In the genomic region with DNA sequence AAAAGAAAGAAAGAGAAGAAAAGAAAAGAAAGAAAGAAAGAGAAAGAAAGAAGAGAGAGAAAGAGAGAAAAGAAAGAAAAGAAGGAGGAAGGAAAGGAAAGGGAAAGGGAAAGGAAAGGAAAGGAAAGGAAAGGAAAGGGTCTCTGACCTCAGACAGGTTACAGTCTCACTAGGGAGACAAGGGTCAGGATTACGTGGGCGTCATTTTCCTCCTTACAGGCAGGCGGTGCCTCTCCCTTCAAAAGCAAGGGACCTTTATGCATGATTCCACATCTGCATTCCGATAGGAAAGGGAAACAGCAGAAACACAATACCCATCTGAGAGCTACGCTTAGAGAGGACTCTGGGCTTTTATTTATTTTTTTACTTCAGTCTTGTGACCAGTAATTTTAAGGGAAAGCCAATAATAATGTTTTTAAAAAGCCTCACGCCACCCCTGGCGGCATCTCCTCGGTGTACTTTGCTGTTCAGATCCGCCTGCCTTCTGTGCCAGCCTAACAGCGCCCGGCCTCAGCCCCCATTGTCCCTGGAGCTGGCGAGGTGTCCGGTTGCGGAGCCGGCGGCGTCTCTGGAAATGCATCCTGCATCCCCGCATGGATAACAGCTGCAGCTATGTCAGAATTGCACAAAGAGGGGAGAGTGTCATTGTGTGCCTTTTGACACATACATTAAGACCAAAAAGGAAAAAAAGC, we compare ENCODE assay signal across 8 cellular contexts. TPM values are rescaled to one million over a fixed set of nuclear protein-coding genes. Genes with fewer than 3 reads are reported as not detected.
A peak's percentile ranks its signal among the peaks of the same experiment; 100 is the strongest.
DNase-seq lines count a peak whose midpoint lies in the region; ATAC-seq and TF ChIP-seq lines count a peak whose summit lies in the region.

No MANE protein-coding gene starts in this region.

- peaks cover 15% of the 10 kb centered on the region; the same call in 1 of the 2 replicates for H3K79me2 ChIP-seq in SU-DHL-6 (ENCODE audit: insufficient read depth, low read length)

- peak; percentile 23 for ATAC-seq in effector memory CD8-positive, alpha-beta T cell (replicated peaks)
- ATAC-seq in left lung: peak; percentile 35
- no peak for ATAC-seq in HG03378 (IDR thresholded peaks at IDR 0.05; ENCODE audit: unreplicated experiment)

- H3K4me3 Mint-ChIP-seq in effector memory CD8-positive, alpha-beta T cell: peak overlapping the region; percentile 92

- TF ChIP-seq POLR2A in stomach (IDR thresholded peaks at IDR 0.05): no peak

- DNase-seq in D341Med (ENCODE audit: low spot score): peak; percentile 73
- DNase-seq in LoVo (ENCODE audit: low spot score): peak; percentile 55
- DNase-seq in effector memory CD8-positive, alpha-beta T cell: no peak
- peak in 1 of 2 donors; percentile 37 for DNase-seq in left lung
- DNase-seq in stomach: peak; percentile 64
- DNase-seq in SKM-1 (lab: John Stamatoyannopoulos, UW; ENCODE audit: unreplicated experiment): no peak

- peaks cover 10% of the 10 kb centered on the region; the same call in 1 of the 2 replicates for H4K20me1 ChIP-seq in SU-DHL-6 (ENCODE audit: low read depth, low read length)

- peaks cover 5 to 17% of the 10 kb centered on the region in 2 donors for H3K27me3 Mint-ChIP-seq in effector memory CD8-positive, alpha-beta T cell

- 0 to 2% (median 1%) methylated on average over 18 of the region's 18 CpGs for WGBS in stomach, 5 donors

- no peaks in the 10 kb centered on the region for H3K27me3 ChIP-seq in SU-DHL-6 (ENCODE audit: low read length)
- H3K27me3 ChIP-seq in left lung: peaks cover 0 to 25% of the 10 kb centered on the region in 2 donors
- H3K27me3 ChIP-seq in stomach: no peaks in the 10 kb centered on the region

- peak overlapping the region; percentile 53 for H3K4me2 ChIP-seq in SU-DHL-6 (ENCODE audit: low read depth, low read length, poor library complexity, severe bottlenecking)

- H2AFZ ChIP-seq in SU-DHL-6 (ENCODE audit: low read depth, low read length, severe bottlenecking): peak overlapping the region; percentile 18

- no peaks in the 10 kb centered on the region for H3K9me2 ChIP-seq in SU-DHL-6 (replicated peaks; ENCODE audit: insufficient read depth, low read length)

- intact Hi-C loops in left lung (cut with DNase I) (no loop called here), stomach (cut with DNase I; ENCODE audit: low total_unique reads) (no loop called here)

- peak overlapping the region; percentile 87 to 89 for H3K27ac Mint-ChIP-seq in effector memory CD8-positive, alpha-beta T cell

- peaks cover 29 to 36% of the 10 kb centered on the region in 2 donors for H3K4me1 Mint-ChIP-seq in effector memory CD8-positive, alpha-beta T cell (ENCODE audit: low read depth in 2 of 2)

- peaks cover 18% of the 10 kb centered on the region for H3F3A ChIP-seq in SU-DHL-6 (ENCODE audit: insufficient read depth)

- H3K4me1 ChIP-seq in left lung: peaks cover 6 to 33% of the 10 kb centered on the region in 2 donors
- peaks cover 25 to 54% (median 38%) of the 10 kb centered on the region in 4 donors for H3K4me1 ChIP-seq in stomach

- H3K27ac ChIP-seq in SU-DHL-6 (ENCODE audit: low read depth, low read length) (no peak overlapping the region), left lung (peak overlapping the region; percentile 27 to 58), stomach (peak overlapping the region; percentile 90 to 97 (median 91))

- H3K36me3 ChIP-seq in SU-DHL-6 (ENCODE audit: low read length) (no peaks in the 10 kb centered on the region), left lung (no peaks in the 10 kb centered on the region), stomach (no peaks in the 10 kb centered on the region)

- H3K9me3 Mint-ChIP-seq in effector memory CD8-positive, alpha-beta T cell: no peaks in the 10 kb centered on the region

- TF ChIP-seq EP300 in stomach (IDR thresholded peaks at IDR 0.05): no peak

- peaks cover 15% of the 10 kb centered on the region for H3K36me3 Mint-ChIP-seq in effector memory CD8-positive, alpha-beta T cell (ENCODE audit: insufficient read depth)

- TF ChIP-seq CTCF in SU-DHL-6 (IDR thresholded peaks at IDR 0.05; ENCODE audit: insufficient read depth, low read length, poor library complexity, severe bottlenecking) (no peak), left lung (IDR thresholded peaks at IDR 0.05) (no peak), stomach (IDR thresholded peaks at IDR 0.05) (peak in 1 of 7 experiments; percentile 26)

- no peak overlapping the region for H3K9ac ChIP-seq in SU-DHL-6 (ENCODE audit: low read length)

- H3K9me3 ChIP-seq in SU-DHL-6 (ENCODE audit: insufficient read depth, low read length) (no peaks in the 10 kb centered on the region), left lung (no peaks in the 10 kb centered on the region), stomach (no peaks in the 10 kb centered on the region)

- H3K4me3 ChIP-seq in SU-DHL-6 (ENCODE audit: insufficient read depth, low read length, poor library complexity, severe bottlenecking) (no peak overlapping the region), left lung (peak overlapping the region; percentile 31 to 56), stomach (peak overlapping the region; percentile 72 to 82 (median 80))

RNA-seq across cellular contexts. Expression of a gene that starts 0.9 kb away (rescaled TPM):
- total RNA-seq in left lung (10 to 100 TPM; 32.0 to 33.1 TPM), stomach (100 to 1,000 TPM in 4 of 5 donors, 10 to 100 TPM in 1; 67.6 to 395 (median 160) TPM)
- 10 to 100 TPM; 52.1 to 69.6 (median 68.8) TPM for polyA plus RNA-seq in stomach

Comparison
In these comparisons a context has a peak if more than half of its experiments do, and no peak if none do; other contexts are left out.
1. DNase-seq: peak in D341Med (single experiment), LoVo (single experiment) and stomach (single experiment); none in effector memory CD8-positive, alpha-beta T cell (0 of 3) and SKM-1 (single experiment).